1 cellular context compared by ENCODE assay signal in the genomic region with DNA sequence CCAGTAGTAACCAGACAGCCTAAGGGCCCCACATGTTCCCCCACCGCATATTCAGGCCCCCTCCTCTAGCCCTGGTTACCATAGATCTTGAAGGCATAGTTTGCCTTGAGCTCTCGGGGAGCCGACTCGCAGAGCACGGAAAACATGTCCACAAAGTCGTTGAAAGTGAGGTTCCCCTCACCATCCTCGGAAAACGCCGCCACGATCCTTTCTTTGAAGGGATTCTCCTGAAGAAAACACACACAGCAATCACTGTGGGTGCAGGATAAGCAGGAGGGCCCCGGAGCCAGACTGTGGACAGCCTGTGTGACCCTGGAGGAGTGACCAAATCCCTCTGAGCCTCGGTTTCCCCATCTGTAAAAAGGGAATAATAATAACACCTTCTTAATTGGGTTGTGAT.
TF ChIP-seq lines count a peak whose summit lies in the region.

No MANE protein-coding gene starts in this region.

TF ChIP-seq in IMR-90, 13 proteins besides CTCF, POLR2A, EP300 and RAD21:
- TF ChIP-seq MAZ (IDR thresholded peaks at IDR 0.05; ENCODE audit: borderline replicate concordance, low read depth, low read length) (no peak), NFE2L2 (IDR thresholded peaks at IDR 0.05; ENCODE audit: low read depth, low read length) (no peak), MXI1 (IDR thresholded peaks at IDR 0.05; ENCODE audit: borderline replicate concordance, low read depth, low read length) (no peak), RFX5 (IDR thresholded peaks at IDR 0.05; ENCODE audit: low read depth, low read length) (no peak), MAFK (IDR thresholded peaks at IDR 0.05; ENCODE audit: low read depth, low read length) (no peak), RCOR1 (IDR thresholded peaks at IDR 0.05; ENCODE audit: insufficient replicate concordance, low read length) (no peak), CHD1 (IDR thresholded peaks at IDR 0.05; ENCODE audit: low read depth, low read length) (no peak), BHLHE40 (IDR thresholded peaks at IDR 0.05; ENCODE audit: low read depth, low read length) (no peak), FOS (IDR thresholded peaks at IDR 0.05; ENCODE audit: low read depth, low read length) (no peak), CEBPB (IDR thresholded peaks at IDR 0.05; ENCODE audit: low read depth, low read length) (no peak), SMC3 (IDR thresholded peaks at IDR 0.05; ENCODE audit: low read depth, low read length) (no peak)
- TF ChIP-seq, protein P1, sequence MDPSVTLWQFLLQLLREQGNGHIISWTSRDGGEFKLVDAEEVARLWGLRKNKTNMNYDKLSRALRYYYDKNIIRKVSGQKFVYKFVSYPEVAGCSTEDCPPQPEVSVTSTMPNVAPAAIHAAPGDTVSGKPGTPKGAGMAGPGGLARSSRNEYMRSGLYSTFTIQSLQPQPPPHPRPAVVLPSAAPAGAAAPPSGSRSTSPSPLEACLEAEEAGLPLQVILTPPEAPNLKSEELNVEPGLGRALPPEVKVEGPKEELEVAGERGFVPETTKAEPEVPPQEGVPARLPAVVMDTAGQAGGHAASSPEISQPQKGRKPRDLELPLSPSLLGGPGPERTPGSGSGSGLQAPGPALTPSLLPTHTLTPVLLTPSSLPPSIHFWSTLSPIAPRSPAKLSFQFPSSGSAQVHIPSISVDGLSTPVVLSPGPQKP (IDR thresholded peaks at IDR 0.05; ENCODE audit: borderline replicate concordance, low read depth, low read length): no peak
- TF ChIP-seq, protein P2, sequence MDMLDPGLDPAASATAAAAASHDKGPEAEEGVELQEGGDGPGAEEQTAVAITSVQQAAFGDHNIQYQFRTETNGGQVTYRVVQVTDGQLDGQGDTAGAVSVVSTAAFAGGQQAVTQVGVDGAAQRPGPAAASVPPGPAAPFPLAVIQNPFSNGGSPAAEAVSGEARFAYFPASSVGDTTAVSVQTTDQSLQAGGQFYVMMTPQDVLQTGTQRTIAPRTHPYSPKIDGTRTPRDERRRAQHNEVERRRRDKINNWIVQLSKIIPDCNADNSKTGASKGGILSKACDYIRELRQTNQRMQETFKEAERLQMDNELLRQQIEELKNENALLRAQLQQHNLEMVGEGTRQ (IDR thresholded peaks at IDR 0.05; ENCODE audit: low read depth, low read length): no peak
